25 cellular contexts compared by ENCODE assay signal in genomic region chr1:12397426-12398134, GRCh38.
DNase-seq lines count a peak whose midpoint lies in the region; ATAC-seq and TF ChIP-seq lines count a peak whose summit lies in the region.
"Had no signal": no experiment of that assay in that cellular context is flagged by ENCODE, and none has a peak within 500 bp of the region (broad histone marks: within the 10 kb centered on the region; RNA-seq: fewer than 3 reads in every experiment).

No MANE protein-coding gene starts in this region.

- H3K4me2 ChIP-seq in BLaER1 treated with 17β-estradiol and CSF1 and Interleukin-3, amounts not matched to agents 10 nM and 100 nM: peak overlapping the region; percentile 1 to 76 (median 62); a peak in 18 of 22 replicates
- H3K4me2 ChIP-seq: GM23338 had no signal

- H3K4me1 Mint-ChIP-seq in T-helper 1 cell treated with Interleukin-12 subunit alpha and Interleukin-12 subunit beta and Interleukin-4 antibody, amounts not matched to agents 30 μg/mL and 1 μg/mL, for 36 hours (ENCODE audit: low read depth): peaks cover 21% of the 10 kb centered on the region
- peaks cover 22% of the 10 kb centered on the region for H3K4me1 Mint-ChIP-seq in activated T-helper 1 cell treated with anti-CD3 and anti-CD28 coated beads, Interleukin-12 subunit alpha, Interleukin-12 subunit beta, Interleukin-2, Interleukin-4 antibody, amounts not matched to agents 30 ng/mL and 10 ng/mL and 1 ng/mL, durations not matched to agents 14 hours and 24 hours and 36 hours (ENCODE audit: low read depth)
- H3K4me1 Mint-ChIP-seq in naive B cell: peaks cover 0 to 11% (median 5%) of the 10 kb centered on the region in 3 donors
- H3K4me1 Mint-ChIP-seq: GM23338 had no signal

- no peak overlapping the region for H3K9ac ChIP-seq in BLaER1 treated with 17β-estradiol and CSF1 and Interleukin-3, amounts not matched to agents 10 nM and 100 nM

- intact Hi-C loops in activated T-helper 1 cell treated with anti-CD3 and anti-CD28 coated beads, Interleukin-12 subunit alpha, Interleukin-12 subunit beta, Interleukin-2, Interleukin-4 antibody, amounts not matched to agents 30 ng/mL and 10 ng/mL and 1 ng/mL, durations not matched to agents 14 hours and 24 hours and 36 hours (cut with micrococcal nuclease): no loop called here
- intact Hi-C loops in ovary (cut with DNase I): no loop called here

- peaks cover 17 to 23% (median 21%) of the 10 kb centered on the region in 10 experiments for H3K4me1 ChIP-seq in BLaER1 treated with 17β-estradiol and CSF1 and Interleukin-3, amounts not matched to agents 10 nM and 100 nM
- no peaks in the 10 kb centered on the region for H3K4me1 ChIP-seq in ovary (ENCODE audit: insufficient read depth)

- H4K20me1 ChIP-seq in BLaER1 treated with 17β-estradiol and CSF1 and Interleukin-3, amounts not matched to agents 10 nM and 100 nM: no peaks in the 10 kb centered on the region

- 64 to 82% (median 76%) methylated on average over 5 of the region's 5 CpGs for WGBS in ovary, 3 donors

- no peak for TF ChIP-seq CTCF in ovary (IDR thresholded peaks at IDR 0.05)

- TF ChIP-seq EP300 in ovary (IDR thresholded peaks at IDR 0.05): no peak

- no peak for DNase-seq in T-helper 1 cell
- DNase-seq in activated T-helper 1 cell treated with anti-CD3 and anti-CD28 coated beads, Interleukin-12 subunit alpha, Interleukin-12 subunit beta, Interleukin-2, Interleukin-4 antibody, amounts not matched to agents 30 ng/mL and 10 ng/mL and 1 ng/mL, durations not matched to agents 14 hours and 24 hours and 36 hours (ENCODE audit: low spot score): no peak
- DNase-seq in naive B cell: no peak
- DNase-seq in ovary: no peak
- DNase-seq in activated T-cell treated with anti-CD3 and anti-CD28 coated beads for 4 hours: no peak
- no peak for DNase-seq in UCSD-AML1 (lab: John Stamatoyannopoulos, UW; ENCODE audit: unreplicated experiment)
- DNase-seq: 8988T, amygdala, Caco-2, DND-41, esophagus squamous epithelium, hypothalamus, MV-4-11, NCI-H510A treated with DMSO at 0.1 percent for 48 hours, PC-3, psoas muscle, SHP77, SW 1271, transverse colon had no signal

- ATAC-seq in naive B cell (ENCODE audit: low read depth in 2 of 2): no peak
- ATAC-seq: GM23338, PC-3, psoas muscle had no signal

- no peaks in the 10 kb centered on the region for H3K9me3 Mint-ChIP-seq in T-helper 1 cell treated with Interleukin-12 subunit alpha and Interleukin-12 subunit beta and Interleukin-4 antibody, amounts not matched to agents 30 μg/mL and 1 μg/mL, for 36 hours
- peaks cover 5% of the 10 kb centered on the region for H3K9me3 Mint-ChIP-seq in activated T-helper 1 cell treated with anti-CD3 and anti-CD28 coated beads, Interleukin-12 subunit alpha, Interleukin-12 subunit beta, Interleukin-2, Interleukin-4 antibody, amounts not matched to agents 30 ng/mL and 10 ng/mL and 1 ng/mL, durations not matched to agents 14 hours and 24 hours and 36 hours
- H3K9me3 Mint-ChIP-seq in naive B cell: no peaks in the 10 kb centered on the region
- H3K9me3 Mint-ChIP-seq: activated T-helper 2 cell treated with anti-CD3 and anti-CD28 coated beads, Interferon-gamma antibody, Interleukin-2, Interleukin-4, amounts not matched to agents 10 μg/mL and 5 μg/mL and 100 μg/mL, durations not matched to agents 14 hours and 24 hours and 36 hours; GM23338 had no signal

- H3K27ac ChIP-seq in BLaER1 treated with 17β-estradiol and CSF1 and Interleukin-3, amounts not matched to agents 10 nM and 100 nM: peak overlapping the region in 5 of 11 experiments; percentile 5 to 55 (median 36); a peak in 6 of 22 replicates
- H3K27ac ChIP-seq in ovary: no peak overlapping the region
- H3K27ac ChIP-seq: cardiac muscle cell, coronary artery, psoas muscle, transverse colon had no signal

- H3K9me3 ChIP-seq in BLaER1 treated with 17β-estradiol and CSF1 and Interleukin-3, amounts not matched to agents 10 nM and 100 nM (replicated peaks in 1 of 11): peaks cover 14 to 28% (median 25%) of the 10 kb centered on the region in 11 experiments; a peak in 19 of 22 replicates
- H3K9me3 ChIP-seq in ovary: no peaks in the 10 kb centered on the region
- H3K9me3 ChIP-seq: Caco-2, esophagus squamous epithelium, psoas muscle, transverse colon had no signal

- H3K4me3 ChIP-seq in BLaER1 treated with 17β-estradiol and CSF1 and Interleukin-3, amounts not matched to agents 10 nM and 100 nM: no peak overlapping the region
- no peak overlapping the region for H3K4me3 ChIP-seq in ovary
- H3K4me3 ChIP-seq: cardiac muscle cell, coronary artery, esophagus squamous epithelium, GM23338, psoas muscle, transverse colon had no signal

- H3K27ac Mint-ChIP-seq in T-helper 1 cell treated with Interleukin-12 subunit alpha and Interleukin-12 subunit beta and Interleukin-4 antibody, amounts not matched to agents 30 μg/mL and 1 μg/mL, for 36 hours: peak overlapping the region; percentile 23
- H3K27ac Mint-ChIP-seq in activated T-helper 1 cell treated with anti-CD3 and anti-CD28 coated beads, Interleukin-12 subunit alpha, Interleukin-12 subunit beta, Interleukin-2, Interleukin-4 antibody, amounts not matched to agents 30 ng/mL and 10 ng/mL and 1 ng/mL, durations not matched to agents 14 hours and 24 hours and 36 hours: peak overlapping the region; percentile 4
- H3K27ac Mint-ChIP-seq in naive B cell: peak overlapping the region in 4 of 6 donors; percentile 15 to 81 (median 56)
- H3K27ac Mint-ChIP-seq: activated T-helper 2 cell treated with anti-CD3 and anti-CD28 coated beads, Interferon-gamma antibody, Interleukin-2, Interleukin-4, amounts not matched to agents 10 μg/mL and 5 μg/mL and 100 μg/mL, durations not matched to agents 14 hours and 24 hours and 36 hours; GM23338 had no signal

- no peak for TF ChIP-seq POLR2A in ovary (IDR thresholded peaks at IDR 0.05)

- H3K4me3 Mint-ChIP-seq in T-helper 1 cell treated with Interleukin-12 subunit alpha and Interleukin-12 subunit beta and Interleukin-4 antibody, amounts not matched to agents 30 μg/mL and 1 μg/mL, for 36 hours: peak overlapping the region; percentile 22
- peak overlapping the region; percentile 3 for H3K4me3 Mint-ChIP-seq in activated T-helper 1 cell treated with anti-CD3 and anti-CD28 coated beads, Interleukin-12 subunit alpha, Interleukin-12 subunit beta, Interleukin-2, Interleukin-4 antibody, amounts not matched to agents 30 ng/mL and 10 ng/mL and 1 ng/mL, durations not matched to agents 14 hours and 24 hours and 36 hours
- no peak overlapping the region for H3K4me3 Mint-ChIP-seq in naive B cell
- H3K4me3 Mint-ChIP-seq: GM23338 had no signal

- H3K36me3 ChIP-seq in BLaER1 treated with 17β-estradiol and CSF1 and Interleukin-3, amounts not matched to agents 10 nM and 100 nM: peaks cover 21 to 66% (median 50%) of the 10 kb centered on the region in 11 experiments
- H3K36me3 ChIP-seq in ovary: no peaks in the 10 kb centered on the region
- H3K36me3 ChIP-seq: cardiac muscle cell, transverse colon had no signal

- no peaks in the 10 kb centered on the region for H3K27me3 ChIP-seq in BLaER1 treated with 17β-estradiol and CSF1 and Interleukin-3, amounts not matched to agents 10 nM and 100 nM
- H3K27me3 ChIP-seq in ovary: no peaks in the 10 kb centered on the region
- H3K27me3 ChIP-seq: cardiac muscle cell, esophagus squamous epithelium, transverse colon had no signal

- H3K27me3 Mint-ChIP-seq in T-helper 1 cell treated with Interleukin-12 subunit alpha and Interleukin-12 subunit beta and Interleukin-4 antibody, amounts not matched to agents 30 μg/mL and 1 μg/mL, for 36 hours (ENCODE audit: low read depth): no peaks in the 10 kb centered on the region
- H3K27me3 Mint-ChIP-seq in activated T-helper 1 cell treated with anti-CD3 and anti-CD28 coated beads, Interleukin-12 subunit alpha, Interleukin-12 subunit beta, Interleukin-2, Interleukin-4 antibody, amounts not matched to agents 30 ng/mL and 10 ng/mL and 1 ng/mL, durations not matched to agents 14 hours and 24 hours and 36 hours (ENCODE audit: insufficient read depth): no peaks in the 10 kb centered on the region
- no peaks in the 10 kb centered on the region for H3K27me3 Mint-ChIP-seq in naive B cell

- peaks cover 30% of the 10 kb centered on the region for H3K36me3 Mint-ChIP-seq in T-helper 1 cell treated with Interleukin-12 subunit alpha and Interleukin-12 subunit beta and Interleukin-4 antibody, amounts not matched to agents 30 μg/mL and 1 μg/mL, for 36 hours (ENCODE audit: low read depth)
- H3K36me3 Mint-ChIP-seq in activated T-helper 1 cell treated with anti-CD3 and anti-CD28 coated beads, Interleukin-12 subunit alpha, Interleukin-12 subunit beta, Interleukin-2, Interleukin-4 antibody, amounts not matched to agents 30 ng/mL and 10 ng/mL and 1 ng/mL, durations not matched to agents 14 hours and 24 hours and 36 hours (ENCODE audit: low read depth): peaks cover 29% of the 10 kb centered on the region
- peaks cover 0 to 6% of the 10 kb centered on the region in 2 donors for H3K36me3 Mint-ChIP-seq in naive B cell

Comparison
In these comparisons a context has a peak if more than half of its experiments do, and no peak if none do; other contexts are left out.
1. H3K27ac Mint-ChIP-seq: peak in every context shown above with its lines; median percentile 56 in naive B cell; 23 in T-helper 1 cell treated with Interleukin-12 subunit alpha and Interleukin-12 subunit beta and Interleukin-4 antibody, amounts not matched to agents 30 μg/mL and 1 μg/mL, for 36 hours; 4 in activated T-helper 1 cell treated with anti-CD3 and anti-CD28 coated beads, Interleukin-12 subunit alpha, Interleukin-12 subunit beta, Interleukin-2, Interleukin-4 antibody, amounts not matched to agents 30 ng/mL and 10 ng/mL and 1 ng/mL, durations not matched to agents 14 hours and 24 hours and 36 hours.
2. H3K4me3 Mint-ChIP-seq: peak in T-helper 1 cell treated with Interleukin-12 subunit alpha and Interleukin-12 subunit beta and Interleukin-4 antibody, amounts not matched to agents 30 μg/mL and 1 μg/mL, for 36 hours (single experiment) and activated T-helper 1 cell treated with anti-CD3 and anti-CD28 coated beads, Interleukin-12 subunit alpha, Interleukin-12 subunit beta, Interleukin-2, Interleukin-4 antibody, amounts not matched to agents 30 ng/mL and 10 ng/mL and 1 ng/mL, durations not matched to agents 14 hours and 24 hours and 36 hours (single experiment); none in naive B cell (0 of 8).